ENCODE assay signal across 1 cellular context in the genomic region with DNA sequence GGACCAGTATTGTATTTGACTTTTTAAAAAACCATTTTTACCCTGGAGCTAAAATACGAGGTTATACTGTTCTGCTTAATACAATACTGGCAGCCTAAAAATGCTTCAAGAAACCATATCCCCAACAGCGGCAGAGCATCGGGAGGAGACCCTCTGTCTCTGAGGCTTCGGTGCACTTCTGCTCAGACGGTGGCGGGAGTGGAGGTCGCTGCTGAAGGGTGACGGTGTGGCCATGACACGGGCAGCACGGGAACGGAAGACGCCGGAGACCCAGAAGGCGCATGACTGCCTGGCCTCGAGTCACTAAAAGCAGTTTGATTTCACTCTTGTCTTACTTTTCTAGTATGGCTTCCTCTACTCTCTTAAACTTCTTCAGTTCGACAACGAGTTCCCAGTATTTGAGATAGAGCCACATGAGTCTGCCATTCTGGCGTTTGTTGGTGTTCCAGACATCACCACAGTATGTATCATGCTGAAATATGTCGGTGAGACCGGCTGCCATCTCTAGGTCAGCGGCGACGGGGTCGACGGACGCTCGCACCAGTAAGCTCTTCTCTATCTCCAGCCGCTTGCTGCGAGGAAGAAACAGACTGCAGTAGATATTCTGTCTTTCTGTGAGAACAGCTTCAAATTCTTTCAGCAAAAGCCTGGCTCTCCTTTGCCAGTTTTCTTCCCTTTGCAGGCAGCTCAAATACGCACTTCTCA.
TF ChIP-seq lines count a peak whose summit lies in the region.

No MANE protein-coding gene starts in this region.

TF ChIP-seq in WTC11, 78 proteins besides CTCF, POLR2A, EP300 and RAD21 (continued from another document):
- TF ChIP-seq, protein P1, sequence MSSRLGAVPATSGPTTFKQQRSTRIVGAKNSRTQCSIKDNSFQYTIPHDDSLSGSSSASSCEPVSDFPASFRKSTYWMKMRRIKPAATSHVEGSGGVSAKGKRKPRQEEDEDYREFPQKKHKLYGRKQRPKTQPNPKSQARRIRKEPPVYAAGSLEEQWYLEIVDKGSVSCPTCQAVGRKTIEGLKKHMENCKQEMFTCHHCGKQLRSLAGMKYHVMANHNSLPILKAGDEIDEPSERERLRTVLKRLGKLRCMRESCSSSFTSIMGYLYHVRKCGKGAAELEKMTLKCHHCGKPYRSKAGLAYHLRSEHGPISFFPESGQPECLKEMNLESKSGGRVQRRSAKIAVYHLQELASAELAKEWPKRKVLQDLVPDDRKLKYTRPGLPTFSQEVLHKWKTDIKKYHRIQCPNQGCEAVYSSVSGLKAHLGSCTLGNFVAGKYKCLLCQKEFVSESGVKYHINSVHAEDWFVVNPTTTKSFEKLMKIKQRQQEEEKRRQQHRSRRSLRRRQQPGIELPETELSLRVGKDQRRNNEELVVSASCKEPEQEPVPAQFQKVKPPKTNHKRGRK (CRISPR knock-in tag; IDR thresholded peaks at IDR 0.05; ENCODE audit: borderline replicate concordance), result no peak
- TF ChIP-seq MYBL2 (CRISPR knock-in tag; IDR thresholded peaks at IDR 0.05) (no peak), ATF1 (CRISPR knock-in tag; IDR thresholded peaks at IDR 0.05) (no peak)
